In genomic region chr4:21884615-21885014, GRCh38 we compare ENCODE assay signal across 22 cellular contexts.
DNase-seq lines count a peak whose midpoint lies in the region; ATAC-seq and TF ChIP-seq lines count a peak whose summit lies in the region.
"Had no signal": no experiment of that assay in that cellular context is flagged by ENCODE, and none has a peak within 500 bp of the region (broad histone marks: within the 10 kb centered on the region; RNA-seq: fewer than 3 reads in every experiment).

No MANE protein-coding gene starts in this region.

- peaks cover 9% of the 10 kb centered on the region for H3K4me1 Mint-ChIP-seq in activated CD8-positive, alpha-beta T cell treated with anti-CD3 and anti-CD28 coated beads for 36 hours (ENCODE audit: low read depth)
- H3K4me1 Mint-ChIP-seq in activated CD8-positive, alpha-beta T cell treated with anti-CD3 and anti-CD28 coated beads, Interleukin-2, amount 10 ng/mL, durations not matched to agents 7 days and 5 days (ENCODE audit: low read depth) = no peaks in the 10 kb centered on the region
- H3K4me1 Mint-ChIP-seq: CD8-positive, alpha-beta memory T cell had no signal

- H3K4me2 ChIP-seq in smooth muscle cell = no peak overlapping the region

- H3K9me3 Mint-ChIP-seq in activated CD8-positive, alpha-beta T cell treated with anti-CD3 and anti-CD28 coated beads for 36 hours = peaks cover 7% of the 10 kb centered on the region
- H3K9me3 Mint-ChIP-seq in activated CD8-positive, alpha-beta T cell treated with anti-CD3 and anti-CD28 coated beads, Interleukin-2, amount 10 ng/mL, durations not matched to agents 7 days and 5 days (ENCODE audit: insufficient read depth) = no peaks in the 10 kb centered on the region

- ATAC-seq in activated CD8-positive, alpha-beta T cell treated with anti-CD3 and anti-CD28 coated beads for 36 hours = peak; percentile 38
- ATAC-seq in activated CD8-positive, alpha-beta T cell treated with anti-CD3 and anti-CD28 coated beads, Interleukin-2, amount 10 ng/mL, durations not matched to agents 7 days and 5 days = no peak
- ATAC-seq: GM12878, PC-3 had no signal

- H3K36me3 ChIP-seq in smooth muscle cell (ENCODE audit: low read depth) = no peaks in the 10 kb centered on the region
- H3K36me3 ChIP-seq: BLaER1 treated with 17β-estradiol and CSF1 and Interleukin-3, amounts not matched to agents 10 nM and 100 nM; HAP-1; SJCRH30 had no signal

- no peak overlapping the region for H2AFZ ChIP-seq in smooth muscle cell (ENCODE audit: low read depth)

- no peak overlapping the region for H3K4me3 ChIP-seq in dorsolateral prefrontal cortex
- H3K4me3 ChIP-seq in smooth muscle cell = no peak overlapping the region
- H3K4me3 ChIP-seq: BLaER1 treated with 17β-estradiol and CSF1 and Interleukin-3, amounts not matched to agents 10 nM and 100 nM; GM12878; HAP-1; SJCRH30 had no signal

- H3K9ac ChIP-seq in smooth muscle cell (ENCODE audit: low read depth) = no peak overlapping the region
- H3K9ac ChIP-seq: BLaER1 treated with 17β-estradiol and CSF1 and Interleukin-3, amounts not matched to agents 10 nM and 100 nM had no signal

- H3K27me3 Mint-ChIP-seq in activated CD8-positive, alpha-beta T cell treated with anti-CD3 and anti-CD28 coated beads for 36 hours = no peaks in the 10 kb centered on the region
- H3K27me3 Mint-ChIP-seq in activated CD8-positive, alpha-beta T cell treated with anti-CD3 and anti-CD28 coated beads, Interleukin-2, amount 10 ng/mL, durations not matched to agents 7 days and 5 days (ENCODE audit: low read depth) = no peaks in the 10 kb centered on the region
- H3K27me3 Mint-ChIP-seq: CD8-positive, alpha-beta memory T cell had no signal

- H3K27ac ChIP-seq in dorsolateral prefrontal cortex (peak overlapping the region in 31 of 59 donors; percentile 5 to 81 (median 56)), smooth muscle cell (ENCODE audit: low read depth) (no peak overlapping the region)
- H3K27ac ChIP-seq: RWPE1, SJCRH30 had no signal

- no peaks in the 10 kb centered on the region for H3K36me3 Mint-ChIP-seq in activated CD8-positive, alpha-beta T cell treated with anti-CD3 and anti-CD28 coated beads for 36 hours (ENCODE audit: low read depth)
- H3K36me3 Mint-ChIP-seq in activated CD8-positive, alpha-beta T cell treated with anti-CD3 and anti-CD28 coated beads, Interleukin-2, amount 10 ng/mL, durations not matched to agents 7 days and 5 days (ENCODE audit: low read depth) = no peaks in the 10 kb centered on the region
- H3K36me3 Mint-ChIP-seq: CD8-positive, alpha-beta memory T cell had no signal

- H3K4me1 ChIP-seq in smooth muscle cell (ENCODE audit: low read depth) = no peaks in the 10 kb centered on the region
- H3K4me1 ChIP-seq: HAP-1, SJCRH30 had no signal

- H3K27me3 ChIP-seq in dorsolateral prefrontal cortex (no peaks in the 10 kb centered on the region), smooth muscle cell (ENCODE audit: low read depth) (no peaks in the 10 kb centered on the region)
- H3K27me3 ChIP-seq: BLaER1 treated with 17β-estradiol and CSF1 and Interleukin-3, amounts not matched to agents 10 nM and 100 nM; SJCRH30 had no signal

- POLR2A ChIA-PET in activated CD8-positive, alpha-beta T cell treated with anti-CD3 and anti-CD28 coated beads for 36 hours (lab: Charles Lee) = no interaction called here
- POLR2A ChIA-PET in activated CD8-positive, alpha-beta T cell treated with anti-CD3 and anti-CD28 coated beads, Interleukin-2, amount 10 ng/mL, durations not matched to agents 7 days and 5 days (lab: Charles Lee) = no interaction called here

- no peak overlapping the region for H3K27ac Mint-ChIP-seq in activated CD8-positive, alpha-beta T cell treated with anti-CD3 and anti-CD28 coated beads for 36 hours
- no peak overlapping the region for H3K27ac Mint-ChIP-seq in activated CD8-positive, alpha-beta T cell treated with anti-CD3 and anti-CD28 coated beads, Interleukin-2, amount 10 ng/mL, durations not matched to agents 7 days and 5 days
- H3K27ac Mint-ChIP-seq: CD8-positive, alpha-beta memory T cell had no signal

- H3K4me3 Mint-ChIP-seq in activated CD8-positive, alpha-beta T cell treated with anti-CD3 and anti-CD28 coated beads for 36 hours = no peak overlapping the region
- no peak overlapping the region for H3K4me3 Mint-ChIP-seq in activated CD8-positive, alpha-beta T cell treated with anti-CD3 and anti-CD28 coated beads, Interleukin-2, amount 10 ng/mL, durations not matched to agents 7 days and 5 days
- H3K4me3 Mint-ChIP-seq: CD8-positive, alpha-beta memory T cell had no signal

- 76% methylated on average over 2 of the region's 2 CpGs for WGBS in smooth muscle cell (ENCODE audit: low lambda C conversion rate)

- DNase-seq in activated CD8-positive, alpha-beta T cell treated with anti-CD3 and anti-CD28 coated beads for 36 hours = peak; percentile 14
- no peak for DNase-seq in activated CD8-positive, alpha-beta T cell treated with anti-CD3 and anti-CD28 coated beads, Interleukin-2, amount 10 ng/mL, durations not matched to agents 7 days and 5 days
- DNase-seq in ELR (ENCODE audit: low read depth) = peak; percentile 26
- DNase-seq in HT1080 (ENCODE audit: low read depth) = peak; percentile 17
- no peak for DNase-seq in dorsolateral prefrontal cortex
- no peak for DNase-seq in HuH-7 (ENCODE audit: low spot score)
- DNase-seq in smooth muscle cell (lab: John Stamatoyannopoulos, UW; ENCODE audit: unreplicated experiment) = no peak
- no peak for DNase-seq in NCI-H2029 (lab: John Stamatoyannopoulos, UW)
- DNase-seq: CD8-positive, alpha-beta memory T cell; DND-41; GDM1; KG1; NCI-H1436; NCI-H2029 treated with DMSO at 0.1 percent for 48 hours; NCI-H2171 treated with DMSO at 0.1 percent for 48 hours; NCI-H748 treated with DMSO at 0.1 percent for 48 hours; SJCRH30 had no signal

- no peak for TF ChIP-seq CTCF in activated CD8-positive, alpha-beta T cell treated with anti-CD3 and anti-CD28 coated beads for 36 hours (IDR thresholded peaks at IDR 0.05)
- TF ChIP-seq CTCF in dorsolateral prefrontal cortex (IDR thresholded peaks at IDR 0.05 in 54 of 56, conservative IDR thresholded peaks at IDR 0.05 in 2 of 56; ENCODE audit: low read depth in 1 of 56, partially characterized antibody in 56 of 56) (no peak), smooth muscle cell (IDR thresholded peaks at IDR 0.05; ENCODE audit: borderline replicate concordance, insufficient read depth, poor library complexity, severe bottlenecking) (no peak)

- intact Hi-C loops in activated CD8-positive, alpha-beta T cell treated with anti-CD3 and anti-CD28 coated beads for 36 hours (cut with micrococcal nuclease) = no loop called here
- intact Hi-C loops in dorsolateral prefrontal cortex (cut with DNase I) = no loop called here

- no peaks in the 10 kb centered on the region for H3K9me3 ChIP-seq in smooth muscle cell (replicated peaks; ENCODE audit: low read depth)
- H3K9me3 ChIP-seq: BLaER1 treated with 17β-estradiol and CSF1 and Interleukin-3, amounts not matched to agents 10 nM and 100 nM; HAP-1; SJCRH30 had no signal

- no peaks in the 10 kb centered on the region for H3F3A ChIP-seq in smooth muscle cell (ENCODE audit: low read depth)

- CTCF ChIA-PET in activated CD8-positive, alpha-beta T cell treated with anti-CD3 and anti-CD28 coated beads for 36 hours (lab: Charles Lee) = interaction anchor here (1.2 kb wide), 1 partner anchor 94 kb away, joined by 3 read pairs; no protein-coding TSS in a partner anchor
- CTCF ChIA-PET in activated CD8-positive, alpha-beta T cell treated with anti-CD3 and anti-CD28 coated beads, Interleukin-2, amount 10 ng/mL, durations not matched to agents 7 days and 5 days (lab: Charles Lee) = no interaction called here

- no peaks in the 10 kb centered on the region for H4K20me1 ChIP-seq in smooth muscle cell (ENCODE audit: low read depth)
- H4K20me1 ChIP-seq: BLaER1 treated with 17β-estradiol and CSF1 and Interleukin-3, amounts not matched to agents 10 nM and 100 nM had no signal

- no peaks in the 10 kb centered on the region for H3K79me2 ChIP-seq in smooth muscle cell (ENCODE audit: low read depth)

Comparison
In these comparisons a context has a peak if more than half of its experiments do, and no peak if none do; other contexts are left out.
1. DNase-seq: peak in activated CD8-positive, alpha-beta T cell treated with anti-CD3 and anti-CD28 coated beads for 36 hours (single experiment), ELR (single experiment) and HT1080 (single experiment); none in activated CD8-positive, alpha-beta T cell treated with anti-CD3 and anti-CD28 coated beads, Interleukin-2, amount 10 ng/mL, durations not matched to agents 7 days and 5 days (single experiment), dorsolateral prefrontal cortex (0 of 10), HuH-7 (single experiment), smooth muscle cell (single experiment) and NCI-H2029 (single experiment).